ENCODE assay signal across 16 cellular contexts in genomic region chr1:118989878-118990378, GRCh38. TPM values are rescaled to one million over a fixed set of nuclear protein-coding genes. Genes with fewer than 3 reads are reported as not detected.
DNase-seq lines count a peak whose midpoint lies in the region; ATAC-seq and TF ChIP-seq lines count a peak whose summit lies in the region.
"Had no signal": no experiment of that assay in that cellular context is flagged by ENCODE, and none has a peak within 500 bp of the region (broad histone marks: within the 10 kb centered on the region; RNA-seq: fewer than 3 reads in every experiment).

No MANE protein-coding gene starts in this region.

- WGBS in esophagus muscularis mucosa = 29% methylated on average over 10 of the region's 22 CpGs

- no peaks in the 10 kb centered on the region for H3K79me2 ChIP-seq in PC-3 (ENCODE audit: low read length)

- no peak overlapping the region for H2AFZ ChIP-seq in PC-3 (ENCODE audit: low read length)

- no TSS peak for BruUV-seq in PC-3 (replicated peaks; lab: Mats Ljungman, UMichigan)

- no peaks in the 10 kb centered on the region for H3K27me3 ChIP-seq in PC-3 (ENCODE audit: low read length)
- peaks cover 4 to 100% (median 96%) of the 10 kb centered on the region in 4 donors for H3K27me3 ChIP-seq in esophagus muscularis mucosa

- no peak for TF ChIP-seq EP300 in esophagus muscularis mucosa (IDR thresholded peaks at IDR 0.05)

- CTCF ChIA-PET in PC-3 (lab: Charles Lee) = no interaction called here

- no peaks in the 10 kb centered on the region for H3K9me3 ChIP-seq in PC-3 (ENCODE audit: low read length)
- H3K9me3 ChIP-seq in esophagus muscularis mucosa = peaks cover 0 to 5% (median 0%) of the 10 kb centered on the region in 4 donors

- H3K9ac ChIP-seq in PC-3 (ENCODE audit: low read length) = no peak overlapping the region

- no peaks in the 10 kb centered on the region for H3K4me1 ChIP-seq in PC-3 (ENCODE audit: insufficient read depth, low read length)
- H3K4me1 ChIP-seq in esophagus muscularis mucosa = peaks cover 19 to 56% (median 40%) of the 10 kb centered on the region in 4 donors

- ATAC-seq in PC-3 = no peak
- ATAC-seq: SK-N-SH treated with all-trans-retinoic acid at 6 μM for 48 hours had no signal

- no peak for TF ChIP-seq CTCF in PC-3 (conservative IDR thresholded peaks at IDR 0.05; ENCODE audit: low read depth, low read length)
- TF ChIP-seq CTCF in esophagus muscularis mucosa (IDR thresholded peaks at IDR 0.05) = no peak

- H3K4me2 ChIP-seq in PC-3 (ENCODE audit: low read length) = no peak overlapping the region

- no peaks in the 10 kb centered on the region for H3K36me3 ChIP-seq in PC-3 (ENCODE audit: low read depth, low read length)
- H3K36me3 ChIP-seq in esophagus muscularis mucosa = no peaks in the 10 kb centered on the region

- H3K4me3 ChIP-seq in PC-3 (ENCODE audit: low read length) = no peak overlapping the region
- H3K4me3 ChIP-seq in esophagus muscularis mucosa = no peak overlapping the region

- no peak for TF ChIP-seq POLR2A in esophagus muscularis mucosa (IDR thresholded peaks at IDR 0.05; ENCODE audit: low read depth)

- DNase-seq in GM04503 (ENCODE audit: low read depth) (peak; percentile 80), T1000 (lab: John Stamatoyannopoulos, UW) (peak; percentile 66), glomerular visceral epithelial cell (ENCODE audit: extremely low spot score) (peak; percentile 66), renal cortical epithelial cell (ENCODE audit: low read depth) (peak; percentile 26), NCI-H69 (lab: John Stamatoyannopoulos, UW) (no peak), PC-3 (no peak), esophagus muscularis mucosa (ENCODE audit: extremely low spot score) (no peak), hepatic stellate cell (ENCODE audit: low spot score) (no peak)
- DNase-seq: activated B cell treated with CpG ODN at 0.5 μM for 24 hours; activated naive CD8-positive, alpha-beta T cell treated with anti-CD3 and anti-CD28 coated beads, Interleukin-2, amount 10 ng/mL, durations not matched to agents 7 days and 5 days; midbrain; NCI-H226; stimulated activated CD4-positive, alpha-beta T cell treated with anti-CD3 and anti-CD28 coated beads, Interleukin-2, amount 100 ng/mL, for 24 hours; stimulated activated CD8-positive, alpha-beta memory T cell treated with anti-CD3 and anti-CD28 coated beads, Interleukin-4, amount 100 ng/mL, for 48 hours had no signal

- intact Hi-C loops in PC-3 (cut with micrococcal nuclease) = no loop called here
- intact Hi-C loops in esophagus muscularis mucosa (cut with DNase I) = no loop called here

- H4K20me1 ChIP-seq in PC-3 (ENCODE audit: low read length) = no peaks in the 10 kb centered on the region

- no peaks in the 10 kb centered on the region for H3F3A ChIP-seq in PC-3 (ENCODE audit: low read length, unreplicated experiment)

- POLR2A ChIA-PET in PC-3 (lab: Charles Lee; ENCODE audit: unreplicated experiment) = no interaction called here

- no peaks in the 10 kb centered on the region for H3K9me2 ChIP-seq in PC-3 (replicated peaks; ENCODE audit: low read length)

- H3K27ac ChIP-seq in PC-3 (ENCODE audit: low read length) = no peak overlapping the region
- no peak overlapping the region for H3K27ac ChIP-seq in esophagus muscularis mucosa (replicated peaks in 1 of 4)

RNA-seq across cellular contexts. Expression of gene TBX15, which starts 1.8 kb away (rescaled TPM):
- total RNA-seq in renal cortical epithelial cell (0.87 and 0.89 TPM in 2 replicates), PC-3 (2014; rRNA removed) (0.58 TPM in 1 of 2 replicates, not detected in the other), esophagus muscularis mucosa (1 to 10 TPM in 1 of 4 donors, under 1 TPM in 3; 0.42 to 1.2 (median 0.79) TPM)
- total RNA-seq: activated naive CD8-positive, alpha-beta T cell treated with anti-CD3 and anti-CD28 coated beads, Interleukin-2, amount 10 ng/mL, durations not matched to agents 7 days and 5 days; ureter had no signal

Comparison
In these comparisons a context has a peak if more than half of its experiments do, and no peak if none do; other contexts are left out.
1. DNase-seq: peak in GM04503 (single experiment), T1000 (single experiment), glomerular visceral epithelial cell (single experiment) and renal cortical epithelial cell (single experiment); none in NCI-H69 (single experiment), PC-3 (single experiment), esophagus muscularis mucosa (single experiment) and hepatic stellate cell (single experiment).